22 cellular contexts compared by ENCODE assay signal in the genomic region with DNA sequence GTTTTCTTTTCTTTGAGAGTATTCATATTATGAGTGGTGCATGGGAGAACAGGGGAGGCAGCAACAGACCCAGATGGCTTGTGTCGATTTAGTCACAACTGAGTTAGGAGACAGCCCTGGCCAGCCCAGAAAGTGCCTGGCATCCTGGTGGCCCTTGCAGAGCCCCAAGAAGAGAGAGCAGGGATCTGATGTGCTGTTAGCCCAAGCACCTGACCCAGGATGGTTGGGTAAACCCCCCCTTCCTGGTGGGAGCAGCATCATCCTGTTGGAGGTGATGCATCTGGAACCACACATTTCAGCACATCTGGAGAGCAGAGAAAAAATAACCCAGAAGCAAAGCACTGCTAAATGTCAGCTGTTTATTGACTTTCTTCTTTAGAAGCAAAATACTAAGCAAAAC.
"Had no signal": no experiment of that assay in that cellular context is flagged by ENCODE, and none has a peak within 500 bp of the region (broad histone marks: within the 10 kb centered on the region; RNA-seq: fewer than 3 reads in every experiment).

No MANE protein-coding gene starts in this region.

- ATAC-seq: gastrocnemius medialis, heart right ventricle, left colon, left lobe of liver, lower lobe of right lung, mucosa of descending colon had no signal

- H3K27ac Mint-ChIP-seq: dendritic cell treated with granulocyte-macrophage colony-stimulating factor and Interleukin-4, amounts not matched to agents 40 ng/mL and 50 ng/mL, for 4 days; mesothelial cell of epicardium had no signal

- H3K4me3 Mint-ChIP-seq: dendritic cell treated with granulocyte-macrophage colony-stimulating factor and Interleukin-4, amounts not matched to agents 40 ng/mL and 50 ng/mL, for 4 days; mesothelial cell of epicardium; naive B cell had no signal

- H3K4me1 ChIP-seq: colonic mucosa, esophagus squamous epithelium, gastrocnemius medialis, heart right ventricle, lower lobe of right lung had no signal

- H3K36me3 ChIP-seq: colonic mucosa, esophagus squamous epithelium, gastrocnemius medialis, heart right ventricle, lower lobe of right lung had no signal

- H3K9me3 Mint-ChIP-seq: dendritic cell treated with granulocyte-macrophage colony-stimulating factor and Interleukin-4, amounts not matched to agents 40 ng/mL and 50 ng/mL, for 4 days; mesothelial cell of epicardium had no signal

- H3K27me3 ChIP-seq: colonic mucosa, esophagus squamous epithelium, gastrocnemius medialis, heart right ventricle had no signal

- H3K27ac ChIP-seq: colonic mucosa, esophagus squamous epithelium, gastrocnemius medialis, heart right ventricle, lower lobe of right lung had no signal

- H3K9me3 ChIP-seq: colonic mucosa, esophagus squamous epithelium, gastrocnemius medialis, heart right ventricle, lower lobe of right lung, mucosa of descending colon had no signal

- DNase-seq: cerebellar nuclear complex; colonic mucosa; cortex of kidney; effector CD4-positive, alpha-beta T cell; effector memory CD4-positive, alpha-beta T cell; esophagus squamous epithelium; foreskin fibroblast; foreskin melanocyte; gastrocnemius medialis; glutamatergic neuron; head of caudate nucleus; heart right ventricle; kidney; kidney glomerular epithelial cell; left colon; lower lobe of right lung; mesenchymal stem cell; mucosa of descending colon; naive B cell had no signal

- H3K4me1 Mint-ChIP-seq: mesothelial cell of epicardium, naive B cell had no signal

- H3K27me3 Mint-ChIP-seq: dendritic cell treated with granulocyte-macrophage colony-stimulating factor and Interleukin-4, amounts not matched to agents 40 ng/mL and 50 ng/mL, for 4 days had no signal

- H3K36me3 Mint-ChIP-seq: mesothelial cell of epicardium, naive B cell had no signal

- H3K4me3 ChIP-seq: colonic mucosa, esophagus squamous epithelium, gastrocnemius medialis, heart right ventricle, lower lobe of right lung, mucosa of descending colon had no signal
